In the genomic region with DNA sequence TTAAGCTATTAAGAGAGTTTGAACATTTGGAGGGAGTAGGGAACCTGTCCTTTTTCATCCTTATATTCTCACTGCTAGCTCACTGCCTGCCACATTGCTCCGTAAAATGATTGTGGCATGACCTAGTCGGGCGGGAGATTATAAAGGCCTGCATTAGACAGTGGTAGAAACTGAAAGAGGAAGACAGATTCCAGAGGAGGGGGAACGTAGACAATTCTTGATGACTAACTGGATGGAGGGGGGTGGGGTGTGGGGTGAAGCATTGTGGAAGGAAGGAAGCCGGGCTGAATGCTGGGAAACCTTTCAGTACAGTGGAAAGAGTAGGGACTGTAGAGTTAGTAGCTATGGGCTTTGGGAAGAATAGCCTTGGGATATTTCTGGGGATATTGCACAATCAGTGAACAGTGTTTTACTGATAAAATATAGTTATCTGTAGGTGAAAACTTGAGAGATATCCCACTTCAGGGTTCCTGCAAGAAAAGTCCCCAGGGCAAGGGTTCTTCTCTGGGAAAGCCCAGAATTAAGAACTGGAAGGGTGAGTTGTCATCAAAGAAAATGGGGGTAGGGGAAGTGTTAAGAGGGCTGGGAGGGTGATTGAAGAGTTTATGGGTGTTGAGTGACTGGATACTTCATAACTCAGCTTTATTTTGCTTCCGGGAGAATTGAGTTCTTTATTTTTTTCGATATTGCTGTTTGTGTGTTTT, we compare ENCODE assay signal across 8 cellular contexts. TPM values are rescaled to one million over a fixed set of nuclear protein-coding genes. Genes with fewer than 3 reads are reported as not detected.
DNase-seq lines count a peak whose midpoint lies in the region; ATAC-seq and TF ChIP-seq lines count a peak whose summit lies in the region.

No MANE protein-coding gene starts in this region.

- POLR2A ChIA-PET in activated CD8-positive, alpha-beta T cell treated with anti-CD3 and anti-CD28 coated beads for 36 hours (lab: Charles Lee): interaction anchor here (0.8 to 5.2 kb wide), 13 partner anchors 10 to 655 kb away, joined by 3 to 86 read pairs (median 9); a partner anchor contains a TSS

- peak overlapping the region; percentile 100 for H3K27ac Mint-ChIP-seq in activated CD8-positive, alpha-beta T cell treated with anti-CD3 and anti-CD28 coated beads for 36 hours

- peaks cover 36% of the 10 kb centered on the region for H3K4me1 ChIP-seq in muscle layer of colon (ENCODE audit: insufficient read depth, low read length)

- intact Hi-C loops in activated CD8-positive, alpha-beta T cell treated with anti-CD3 and anti-CD28 coated beads for 36 hours (cut with micrococcal nuclease): loop anchor here (5.0 kb wide), 1 partner anchor 43 kb away; no protein-coding TSS in a partner anchor

- H3K27me3 Mint-ChIP-seq in activated CD8-positive, alpha-beta T cell treated with anti-CD3 and anti-CD28 coated beads for 36 hours: no peaks in the 10 kb centered on the region

- CTCF ChIA-PET in activated CD8-positive, alpha-beta T cell treated with anti-CD3 and anti-CD28 coated beads for 36 hours (lab: Charles Lee): interaction anchor here (1.0 to 4.3 kb wide), 9 partner anchors 9 to 55 kb away, joined by 3 to 25 read pairs (median 4); no protein-coding TSS in a partner anchor

- no peaks in the 10 kb centered on the region for H3K9me3 ChIP-seq in muscle layer of colon (ENCODE audit: low read length)

- no peaks in the 10 kb centered on the region for H3K9me3 Mint-ChIP-seq in activated CD8-positive, alpha-beta T cell treated with anti-CD3 and anti-CD28 coated beads for 36 hours

- DNase-seq in Caki2 (ENCODE audit: low read depth) (peak; percentile 84), NAMALWA (ENCODE audit: low spot score) (peak; percentile 73), erythroblast (lab: John Stamatoyannopoulos, UW) (peak; percentile 43 to 62), stromal cell of bone marrow (ENCODE audit: low read depth) (peak; percentile 91), HuH-7.5 (ENCODE audit: low spot score) (no peak)
- peak; percentile 71 for DNase-seq in activated CD8-positive, alpha-beta T cell treated with anti-CD3 and anti-CD28 coated beads for 36 hours

- peak; percentile 32 for ATAC-seq in activated CD8-positive, alpha-beta T cell treated with anti-CD3 and anti-CD28 coated beads for 36 hours
- ATAC-seq in GM21515 (IDR thresholded peaks at IDR 0.05; ENCODE audit: unreplicated experiment): no peak

- no peak for TF ChIP-seq CTCF in activated CD8-positive, alpha-beta T cell treated with anti-CD3 and anti-CD28 coated beads for 36 hours (IDR thresholded peaks at IDR 0.05)

- H3K36me3 ChIP-seq in muscle layer of colon (ENCODE audit: insufficient read depth, low read length): no peaks in the 10 kb centered on the region

- peak overlapping the region; percentile 99 for H3K27ac ChIP-seq in muscle layer of colon (ENCODE audit: low read depth, low read length)

- TF ChIP-seq POLR2A in erythroblast (IDR thresholded peaks at IDR 0.05; ENCODE audit: low read length): no peak

- peak overlapping the region; percentile 88 for H3K9ac ChIP-seq in muscle layer of colon (ENCODE audit: low read length)

- peaks cover 42% of the 10 kb centered on the region for H3K36me3 Mint-ChIP-seq in activated CD8-positive, alpha-beta T cell treated with anti-CD3 and anti-CD28 coated beads for 36 hours (ENCODE audit: low read depth)

- H3K4me3 Mint-ChIP-seq in activated CD8-positive, alpha-beta T cell treated with anti-CD3 and anti-CD28 coated beads for 36 hours: peak overlapping the region; percentile 99

- no peaks in the 10 kb centered on the region for H3K27me3 ChIP-seq in muscle layer of colon (ENCODE audit: control insufficient read depth in 1 of 2, insufficient read depth in 2 of 2, low read length in 2 of 2)

- in situ Hi-C loops in Caki2 (cut with HindIII; ENCODE audit: low pct_unique_long_range_greater_than_20kb, low sequenced_read_pairs): no loop called here

- peaks cover 60% of the 10 kb centered on the region for H3K4me1 Mint-ChIP-seq in activated CD8-positive, alpha-beta T cell treated with anti-CD3 and anti-CD28 coated beads for 36 hours (ENCODE audit: low read depth)

- peak overlapping the region; percentile 53 to 73 for H3K4me3 ChIP-seq in muscle layer of colon (ENCODE audit: low read depth in 1 of 2, low read length in 2 of 2)

RNA-seq across cellular contexts. Expression of a gene that starts 2.1 kb away (rescaled TPM):
- 31.0 and 56.8 TPM in 2 replicates for total RNA-seq in Caki2 (2014; rRNA removed; shearing (Covaris generic); ENCODE audit: low replicate concordance)
- total RNA-seq in activated CD8-positive, alpha-beta T cell treated with anti-CD3 and anti-CD28 coated beads for 36 hours: 100 to 1,000 TPM; 110 to 118 TPM

RNA-seq across cellular contexts. Expression of a gene that starts 13.9 kb away (rescaled TPM):
- total RNA-seq in Caki2 (2014; rRNA removed; shearing (Covaris generic); ENCODE audit: low replicate concordance): 11.8 and 23.6 TPM in 2 replicates
- total RNA-seq in activated CD8-positive, alpha-beta T cell treated with anti-CD3 and anti-CD28 coated beads for 36 hours: 10 to 100 TPM; 16.3 to 17.9 TPM
